In the genomic region with DNA sequence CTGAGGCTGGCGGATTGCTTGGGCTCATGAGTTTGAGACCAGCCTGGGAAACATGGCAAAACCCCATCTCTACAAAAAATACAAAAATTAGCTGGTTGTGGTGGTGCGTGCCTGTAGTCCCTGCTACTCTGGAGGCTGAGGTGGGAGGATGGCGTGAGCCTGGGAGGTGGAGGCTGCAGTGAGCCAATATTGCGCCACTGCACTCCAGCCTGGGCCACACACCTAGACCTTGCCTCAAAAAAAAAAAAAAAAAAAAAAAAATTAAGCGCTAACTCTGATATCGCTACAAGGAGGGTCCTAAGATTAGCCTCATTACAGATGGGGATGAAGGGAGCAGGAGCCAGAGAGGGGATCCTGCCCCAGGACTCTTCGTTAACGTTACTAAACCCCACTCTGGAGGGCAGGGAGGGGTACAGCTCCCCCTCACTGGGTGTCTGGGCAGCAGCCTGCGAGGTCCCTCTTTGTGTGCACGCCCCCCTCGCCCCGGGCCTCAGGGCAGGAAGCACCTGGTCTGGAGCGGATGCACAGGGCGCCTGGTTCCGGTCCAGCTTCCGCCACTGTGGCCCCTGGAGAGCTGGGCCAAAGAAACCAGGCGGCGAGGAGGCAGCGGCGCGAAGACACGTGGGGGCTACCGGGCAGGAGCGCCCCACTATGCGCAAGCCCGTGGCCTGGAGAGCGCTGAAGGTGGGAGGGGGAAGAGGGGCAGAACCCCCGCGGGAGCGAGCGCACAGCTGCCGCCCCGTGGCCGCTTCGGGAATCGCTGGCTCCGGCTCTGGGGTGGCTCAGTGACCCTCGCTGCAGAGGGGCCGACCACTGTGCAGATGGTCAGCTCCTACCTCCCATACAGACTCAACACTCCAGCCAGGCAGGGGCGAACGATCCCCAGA, we compare ENCODE assay signal across 1 cellular context.
A peak's percentile ranks its signal among the peaks of the same experiment; 100 is the strongest.
TF ChIP-seq lines count a peak whose summit lies in the region.

No MANE protein-coding gene starts in this region.

TF ChIP-seq in K562, 482 proteins besides CTCF, POLR2A, EP300 and RAD21 (continued from another document and continues in another):
- TF ChIP-seq, protein P1, sequence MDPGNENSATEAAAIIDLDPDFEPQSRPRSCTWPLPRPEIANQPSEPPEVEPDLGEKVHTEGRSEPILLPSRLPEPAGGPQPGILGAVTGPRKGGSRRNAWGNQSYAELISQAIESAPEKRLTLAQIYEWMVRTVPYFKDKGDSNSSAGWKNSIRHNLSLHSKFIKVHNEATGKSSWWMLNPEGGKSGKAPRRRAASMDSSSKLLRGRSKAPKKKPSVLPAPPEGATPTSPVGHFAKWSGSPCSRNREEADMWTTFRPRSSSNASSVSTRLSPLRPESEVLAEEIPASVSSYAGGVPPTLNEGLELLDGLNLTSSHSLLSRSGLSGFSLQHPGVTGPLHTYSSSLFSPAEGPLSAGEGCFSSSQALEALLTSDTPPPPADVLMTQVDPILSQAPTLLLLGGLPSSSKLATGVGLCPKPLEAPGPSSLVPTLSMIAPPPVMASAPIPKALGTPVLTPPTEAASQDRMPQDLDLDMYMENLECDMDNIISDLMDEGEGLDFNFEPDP (CRISPR knock-in tag; IDR thresholded peaks at IDR 0.05), result no peak
- TF ChIP-seq ZNF347 (CRISPR knock-in tag; IDR thresholded peaks at IDR 0.05; ENCODE audit: low read depth), result no peak
- TF ChIP-seq ZBTB40 (IDR thresholded peaks at IDR 0.05), result peak; percentile 53; the same call in 1 of the 2 replicates
- TF ChIP-seq ZBTB40 (CRISPR knock-in tag; IDR thresholded peaks at IDR 0.05), result no peak
- peak; percentile 44; the same call in 1 of the 2 replicates for TF ChIP-seq ZNF644 (tag; IDR thresholded peaks at IDR 0.05; ENCODE audit: low read depth)
- peak; percentile 67 for TF ChIP-seq ZNF583 (CRISPR knock-in tag; IDR thresholded peaks at IDR 0.05)
- no peak for TF ChIP-seq ZBTB34 (CRISPR knock-in tag; IDR thresholded peaks at IDR 0.05)
- no peak for TF ChIP-seq NELFE (IDR thresholded peaks at IDR 0.05; ENCODE audit: insufficient read depth, insufficient read length)
- TF ChIP-seq DNMT1 (IDR thresholded peaks at IDR 0.05), result no peak
- peak; percentile 46; the same call in 1 of the 2 replicates for TF ChIP-seq GATAD2B (IDR thresholded peaks at IDR 0.05; ENCODE audit: borderline replicate concordance)
- no peak for TF ChIP-seq ZEB2 (IDR thresholded peaks at IDR 0.05)
- TF ChIP-seq, protein P2, sequence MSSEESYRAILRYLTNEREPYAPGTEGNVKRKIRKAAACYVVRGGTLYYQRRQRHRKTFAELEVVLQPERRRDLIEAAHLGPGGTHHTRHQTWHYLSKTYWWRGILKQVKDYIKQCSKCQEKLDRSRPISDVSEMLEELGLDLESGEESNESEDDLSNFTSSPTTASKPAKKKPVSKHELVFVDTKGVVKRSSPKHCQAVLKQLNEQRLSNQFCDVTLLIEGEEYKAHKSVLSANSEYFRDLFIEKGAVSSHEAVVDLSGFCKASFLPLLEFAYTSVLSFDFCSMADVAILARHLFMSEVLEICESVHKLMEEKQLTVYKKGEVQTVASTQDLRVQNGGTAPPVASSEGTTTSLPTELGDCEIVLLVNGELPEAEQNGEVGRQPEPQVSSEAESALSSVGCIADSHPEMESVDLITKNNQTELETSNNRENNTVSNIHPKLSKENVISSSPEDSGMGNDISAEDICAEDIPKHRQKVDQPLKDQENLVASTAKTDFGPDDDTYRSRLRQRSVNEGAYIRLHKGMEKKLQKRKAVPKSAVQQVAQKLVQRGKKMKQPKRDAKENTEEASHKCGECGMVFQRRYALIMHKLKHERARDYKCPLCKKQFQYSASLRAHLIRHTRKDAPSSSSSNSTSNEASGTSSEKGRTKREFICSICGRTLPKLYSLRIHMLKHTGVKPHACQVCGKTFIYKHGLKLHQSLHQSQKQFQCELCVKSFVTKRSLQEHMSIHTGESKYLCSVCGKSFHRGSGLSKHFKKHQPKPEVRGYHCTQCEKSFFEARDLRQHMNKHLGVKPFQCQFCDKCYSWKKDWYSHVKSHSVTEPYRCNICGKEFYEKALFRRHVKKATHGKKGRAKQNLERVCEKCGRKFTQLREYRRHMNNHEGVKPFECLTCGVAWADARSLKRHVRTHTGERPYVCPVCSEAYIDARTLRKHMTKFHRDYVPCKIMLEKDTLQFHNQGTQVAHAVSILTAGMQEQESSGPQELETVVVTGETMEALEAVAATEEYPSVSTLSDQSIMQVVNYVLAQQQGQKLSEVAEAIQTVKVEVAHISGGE (CRISPR knock-in tag; IDR thresholded peaks at IDR 0.05), result 0 out of 6 replicates have a peak, but pooled peaks of 1 of the 3 experiments have one; percentile 29
- no peak for TF ChIP-seq ZNF23 (CRISPR knock-in tag; IDR thresholded peaks at IDR 0.05)
- TF ChIP-seq NONO (IDR thresholded peaks at IDR 0.05; ENCODE audit: low read depth in 2 of 2, low read length in 1 of 2), result no peak
- no peak for TF ChIP-seq REST (CRISPR knock-in tag; IDR thresholded peaks at IDR 0.05; ENCODE audit: low read depth)
- no peak for TF ChIP-seq FOXJ2 (tag; IDR thresholded peaks at IDR 0.05)
- no peak for TF ChIP-seq ASH1L (IDR thresholded peaks at IDR 0.05; ENCODE audit: borderline replicate concordance, low read depth, partially characterized antibody)
- TF ChIP-seq HCFC1 (IDR thresholded peaks at IDR 0.05; ENCODE audit: low read depth, low read length), result peak; percentile 33; the same call in 1 of the 2 replicates
- TF ChIP-seq, protein P3, sequence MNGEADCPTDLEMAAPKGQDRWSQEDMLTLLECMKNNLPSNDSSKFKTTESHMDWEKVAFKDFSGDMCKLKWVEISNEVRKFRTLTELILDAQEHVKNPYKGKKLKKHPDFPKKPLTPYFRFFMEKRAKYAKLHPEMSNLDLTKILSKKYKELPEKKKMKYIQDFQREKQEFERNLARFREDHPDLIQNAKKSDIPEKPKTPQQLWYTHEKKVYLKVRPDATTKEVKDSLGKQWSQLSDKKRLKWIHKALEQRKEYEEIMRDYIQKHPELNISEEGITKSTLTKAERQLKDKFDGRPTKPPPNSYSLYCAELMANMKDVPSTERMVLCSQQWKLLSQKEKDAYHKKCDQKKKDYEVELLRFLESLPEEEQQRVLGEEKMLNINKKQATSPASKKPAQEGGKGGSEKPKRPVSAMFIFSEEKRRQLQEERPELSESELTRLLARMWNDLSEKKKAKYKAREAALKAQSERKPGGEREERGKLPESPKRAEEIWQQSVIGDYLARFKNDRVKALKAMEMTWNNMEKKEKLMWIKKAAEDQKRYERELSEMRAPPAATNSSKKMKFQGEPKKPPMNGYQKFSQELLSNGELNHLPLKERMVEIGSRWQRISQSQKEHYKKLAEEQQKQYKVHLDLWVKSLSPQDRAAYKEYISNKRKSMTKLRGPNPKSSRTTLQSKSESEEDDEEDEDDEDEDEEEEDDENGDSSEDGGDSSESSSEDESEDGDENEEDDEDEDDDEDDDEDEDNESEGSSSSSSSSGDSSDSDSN (IDR thresholded peaks at IDR 0.05; ENCODE audit: borderline replicate concordance in 1 of 2, low read depth in 2 of 2, low read length in 2 of 2), result no peak
- no peak for TF ChIP-seq ZNF436 (CRISPR knock-in tag; IDR thresholded peaks at IDR 0.05)
- no peak for TF ChIP-seq ZNF133 (CRISPR knock-in tag; IDR thresholded peaks at IDR 0.05)
